30 cellular contexts compared by ENCODE assay signal in the genomic region with DNA sequence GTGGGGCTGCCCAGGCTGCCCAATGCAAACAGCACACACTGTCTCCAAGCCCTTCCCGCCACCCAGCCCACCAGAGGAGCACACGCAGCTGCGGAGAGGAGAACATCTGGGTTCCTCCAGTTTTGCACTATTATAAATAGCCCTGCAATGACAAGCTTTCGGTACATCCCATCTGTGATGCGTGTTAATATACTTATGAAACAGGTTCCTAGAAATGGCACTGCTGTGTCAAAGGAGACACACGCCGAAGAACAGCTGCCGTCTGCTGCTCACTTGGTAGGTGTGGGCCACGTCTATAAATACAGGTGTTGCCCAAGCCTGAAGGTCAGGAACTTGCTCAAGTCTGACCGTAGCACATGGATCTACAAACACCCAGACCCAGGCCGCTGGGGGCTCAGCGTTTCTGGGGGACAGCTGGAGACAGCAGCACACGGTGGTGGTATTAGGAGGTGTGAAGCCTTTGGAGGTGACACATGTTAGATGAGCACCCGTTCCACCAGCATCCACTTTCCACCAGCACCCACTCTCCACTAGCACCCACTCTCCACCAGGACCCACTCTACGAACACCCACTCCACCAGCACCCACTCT. TPM values are rescaled to one million over a fixed set of nuclear protein-coding genes. Genes with fewer than 3 reads are reported as not detected.
"Had no signal": no experiment of that assay in that cellular context is flagged by ENCODE, and none has a peak within 500 bp of the region (broad histone marks: within the 10 kb centered on the region; RNA-seq: fewer than 3 reads in every experiment).

No MANE protein-coding gene starts in this region.

- H3K36me3 ChIP-seq: breast epithelium, gastroesophageal sphincter, thyroid gland, upper lobe of right lung had no signal

- H2AFZ ChIP-seq: hepatocyte had no signal

- H3K27ac ChIP-seq: breast epithelium, hepatocyte, thyroid gland, upper lobe of right lung had no signal

- H3K4me3 ChIP-seq: breast epithelium, gastroesophageal sphincter, hepatocyte, smooth muscle cell, thyroid gland, upper lobe of right lung had no signal

- H3K4me2 ChIP-seq: hepatocyte, smooth muscle cell had no signal

- DNase-seq: activated CD8-positive, alpha-beta memory T cell treated with anti-CD3 and anti-CD28 coated beads, Interleukin-2, amount 10 ng/mL, durations not matched to agents 7 days and 5 days; activated CD8-positive, alpha-beta T cell treated with anti-CD3 and anti-CD28 coated beads, Interleukin-2, amount 10 ng/mL, durations not matched to agents 7 days and 5 days; activated naive CD4-positive, alpha-beta T cell; activated T-cell treated with anti-CD3 and anti-CD28 coated beads, Interleukin-2, amount 50 U/mL, for 48 hours; central memory CD4-positive, alpha-beta T cell; dermis blood vessel endothelial cell; effector memory CD8-positive, alpha-beta T cell; erythroblast; left cardiac atrium; left ventricle myocardium superior; mammary epithelial cell; naive B cell; nephron progenitor cell; nucleus accumbens; stimulated activated CD4-positive, alpha-beta T cell treated with anti-CD3 and anti-CD28 coated beads, Interleukin-1b, Interleukin-23, amount 100 ng/mL, for 48 hours; stimulated activated CD4-positive, alpha-beta T cell treated with anti-CD3 and anti-CD28 coated beads, Interleukin-4, amount 100 ng/mL, for 4 hours; stimulated activated CD8-positive, alpha-beta memory T cell treated with anti-CD3 and anti-CD28 coated beads, Interleukin-4, amount 100 ng/mL, for 48 hours; stimulated activated naive CD8-positive, alpha-beta T cell treated with anti-CD3 and anti-CD28 coated beads, Interleukin-15, amount 100 ng/mL, for 72 hours; T-helper 17 cell; T1000; thyroid gland; upper lobe of right lung had no signal

- ATAC-seq: activated CD8-positive, alpha-beta memory T cell treated with anti-CD3 and anti-CD28 coated beads, Interleukin-2, amount 10 ng/mL, durations not matched to agents 7 days and 5 days; activated CD8-positive, alpha-beta T cell treated with anti-CD3 and anti-CD28 coated beads, Interleukin-2, amount 10 ng/mL, durations not matched to agents 7 days and 5 days; activated naive CD4-positive, alpha-beta T cell treated with anti-CD3 and anti-CD28 coated beads, Interleukin-2, amount 50 U/mL, for 72 hours; effector memory CD8-positive, alpha-beta T cell; gastroesophageal sphincter; left cardiac atrium; left ventricle myocardium superior; sciatic nerve; stimulated activated memory B cell treated with anti-CD40 and anti-IgM and Interleukin-4, amounts not matched to agents 10 μg/mL and 1 μg/mL and 100 μg/mL, for 72 hours; T-helper 17 cell; upper lobe of right lung; WTC11 had no signal

- H3K9me3 ChIP-seq: breast epithelium, gastroesophageal sphincter, thyroid gland, upper lobe of right lung had no signal

- H3K27me3 ChIP-seq: breast epithelium, gastroesophageal sphincter, hepatocyte, thyroid gland, upper lobe of right lung had no signal

RNA-seq across cellular contexts. Expression of a gene that starts 34.2 kb away (rescaled TPM):
- total RNA-seq: T-helper 17 cell had no signal
